8 cellular contexts compared by ENCODE assay signal in the genomic region with DNA sequence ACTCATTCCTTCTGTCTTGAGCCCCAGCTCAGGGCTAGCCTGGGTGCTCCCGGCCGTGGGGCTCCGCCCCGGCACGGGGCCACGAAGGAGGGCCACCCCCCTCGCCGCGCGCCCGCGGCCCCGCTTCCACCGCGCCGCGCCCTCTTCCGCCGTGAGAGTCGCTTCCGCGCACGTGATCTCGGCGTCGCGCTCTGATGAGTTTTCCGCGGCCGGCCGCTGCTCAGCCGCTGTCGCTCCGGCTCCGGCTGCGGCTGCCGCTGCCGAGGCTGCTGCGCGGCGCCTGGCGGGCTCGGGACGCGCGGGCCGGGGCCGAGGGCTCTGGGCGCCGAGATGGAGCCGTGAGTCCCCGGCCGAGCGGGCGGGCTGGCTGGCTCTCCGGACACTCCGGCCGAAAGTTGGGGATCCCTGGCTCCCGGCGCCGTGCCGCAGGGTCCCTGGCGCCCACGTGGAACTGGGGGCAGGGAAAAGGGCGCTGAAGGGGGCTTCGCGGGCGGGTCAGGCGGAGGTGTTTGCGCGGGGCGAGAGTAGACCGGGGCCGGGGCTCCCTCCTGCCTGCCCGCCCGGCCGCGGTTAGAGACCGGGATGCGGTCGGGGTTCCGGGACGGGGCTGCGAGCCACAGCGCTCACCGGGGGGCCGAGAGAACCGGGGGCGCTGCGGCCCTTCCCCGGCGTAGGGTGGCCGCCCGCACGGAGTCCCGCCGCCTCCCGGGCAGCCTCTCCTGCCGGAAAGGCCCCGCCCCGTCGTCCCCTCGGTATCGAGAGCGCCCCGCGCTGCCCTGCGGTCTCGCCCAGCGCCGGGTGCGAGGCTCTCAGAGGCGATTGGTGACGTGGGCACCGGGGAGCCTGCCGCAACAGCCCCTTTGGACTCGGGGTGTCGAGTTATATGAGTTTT. TPM values are rescaled to one million over a fixed set of nuclear protein-coding genes. Genes with fewer than 3 reads are reported as not detected.
DNase-seq lines count a peak whose midpoint lies in the region; ATAC-seq and TF ChIP-seq lines count a peak whose summit lies in the region.

A gene with protein sequence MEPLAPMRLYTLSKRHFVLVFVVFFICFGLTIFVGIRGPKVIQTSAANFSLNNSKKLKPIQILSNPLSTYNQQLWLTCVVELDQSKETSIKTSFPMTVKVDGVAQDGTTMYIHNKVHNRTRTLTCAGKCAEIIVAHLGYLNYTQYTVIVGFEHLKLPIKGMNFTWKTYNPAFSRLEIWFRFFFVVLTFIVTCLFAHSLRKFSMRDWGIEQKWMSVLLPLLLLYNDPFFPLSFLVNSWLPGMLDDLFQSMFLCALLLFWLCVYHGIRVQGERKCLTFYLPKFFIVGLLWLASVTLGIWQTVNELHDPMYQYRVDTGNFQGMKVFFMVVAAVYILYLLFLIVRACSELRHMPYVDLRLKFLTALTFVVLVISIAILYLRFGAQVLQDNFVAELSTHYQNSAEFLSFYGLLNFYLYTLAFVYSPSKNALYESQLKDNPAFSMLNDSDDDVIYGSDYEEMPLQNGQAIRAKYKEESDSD (plus strand): TSS at position 197 of the 892 bp plus-strand sequence. CDS start 134 bp downstream, at position 331.

- peak within 1 kb of the TSS; percentile 94 for H3K27ac Mint-ChIP-seq in activated T-cell treated with anti-CD3 and anti-CD28 coated beads, Interleukin-2, amount 50 U/mL, for 24 hours

- no peaks in the 10 kb centered on the region for H3K27me3 Mint-ChIP-seq in activated T-cell treated with anti-CD3 and anti-CD28 coated beads, Interleukin-2, amount 50 U/mL, for 24 hours

- ATAC-seq in PC-3, result peak; percentile 64

- no peak for TF ChIP-seq CTCF in GM20000 (IDR thresholded peaks at IDR 0.05; ENCODE audit: extremely low read depth, missing control alignments)
- TF ChIP-seq CTCF in PC-3 (conservative IDR thresholded peaks at IDR 0.05; ENCODE audit: low read depth, low read length), result no peak

- no peaks in the 10 kb centered on the region for H3F3A ChIP-seq in PC-3 (ENCODE audit: low read length, unreplicated experiment)

- H3K27ac ChIP-seq in PC-3 (ENCODE audit: low read length) (peak within 1 kb of the TSS; percentile 25; the same call in 1 of the 2 replicates), esophagus (ENCODE audit: low read depth in 2 of 2, low read length in 1 of 2) (peak within 1 kb of the TSS; percentile 89 to 91), muscle layer of duodenum (ENCODE audit: low read length) (peak within 1 kb of the TSS; percentile 77)

- no TSS peak for BruUV-seq in PC-3 (replicated peaks; lab: Mats Ljungman, UMichigan)

- no peaks in the 10 kb centered on the region for H3K36me3 ChIP-seq in PC-3 (ENCODE audit: low read depth, low read length)
- H3K36me3 ChIP-seq in esophagus (ENCODE audit: control insufficient read depth in 2 of 2, insufficient read depth in 2 of 2, low read length in 1 of 2), result peaks cover 0 to 2% of the 10 kb centered on the region in 2 donors
- H3K36me3 ChIP-seq in muscle layer of duodenum (ENCODE audit: control insufficient read depth in 1 of 2, insufficient read depth in 2 of 2, low read length in 2 of 2), result no peaks in the 10 kb centered on the region

- peaks cover 14% of the 10 kb centered on the region; the same call in 1 of the 2 replicates for H4K20me1 ChIP-seq in PC-3 (ENCODE audit: low read length)

- H2AFZ ChIP-seq in PC-3 (ENCODE audit: low read length), result peak within 1 kb of the TSS; percentile 94

- H3K79me2 ChIP-seq in PC-3 (ENCODE audit: low read length), result peaks cover 50% of the 10 kb centered on the region

- POLR2A ChIA-PET in PC-3 (lab: Charles Lee; ENCODE audit: unreplicated experiment), result no interaction called here

- peak; percentile 62 for DNase-seq in Caki2 (ENCODE audit: low read depth)
- DNase-seq in GM20000 (ENCODE audit: low spot score), result peak; percentile 95
- DNase-seq in HT1080 (ENCODE audit: low read depth), result peak; percentile 71
- DNase-seq in PC-3, result peak; percentile 82
- DNase-seq in activated T-cell treated with anti-CD3 and anti-CD28 coated beads, Interleukin-2, amount 50 U/mL, for 24 hours, result peak; percentile 91
- DNase-seq in stimulated activated CD8-positive, alpha-beta memory T cell treated with anti-CD3 and anti-CD28 coated beads, Interleukin-7, amount 100 ng/mL, for 4 hours (ENCODE audit: low read depth in 2 of 2), result peak; percentile 65 to 87

- intact Hi-C loops in PC-3 (cut with micrococcal nuclease), result no loop called here

- H3K9me3 Mint-ChIP-seq in activated T-cell treated with anti-CD3 and anti-CD28 coated beads, Interleukin-2, amount 50 U/mL, for 24 hours, result no peaks in the 10 kb centered on the region

- H3K4me3 ChIP-seq in PC-3 (ENCODE audit: low read length) (peak within 1 kb of the TSS; percentile 89), esophagus (ENCODE audit: low read depth in 1 of 2, low read length in 2 of 2) (peak within 1 kb of the TSS; percentile 93 to 96), muscle layer of duodenum (ENCODE audit: low read depth in 1 of 2, low read length in 2 of 2) (peak within 1 kb of the TSS; percentile 84 to 88)

- peaks cover 35% of the 10 kb centered on the region for H3K36me3 Mint-ChIP-seq in activated T-cell treated with anti-CD3 and anti-CD28 coated beads, Interleukin-2, amount 50 U/mL, for 24 hours (ENCODE audit: low read depth)

- WGBS in esophagus, 2 donors, result 0 to 1% methylated on average over 70 to 118 of the region's 118 CpGs

- H3K27me3 ChIP-seq in PC-3 (ENCODE audit: low read length) (no peaks in the 10 kb centered on the region), esophagus (ENCODE audit: control insufficient read depth in 1 of 2, insufficient read depth in 2 of 2, low read length in 2 of 2) (no peaks in the 10 kb centered on the region), muscle layer of duodenum (ENCODE audit: low read depth, low read length) (no peaks in the 10 kb centered on the region)

- in situ Hi-C loops in Caki2 (cut with HindIII; ENCODE audit: low pct_unique_long_range_greater_than_20kb, low sequenced_read_pairs), result no loop called here

- H3K9me3 ChIP-seq in PC-3 (ENCODE audit: low read length), result no peaks in the 10 kb centered on the region
- H3K9me3 ChIP-seq in esophagus (ENCODE audit: control insufficient read depth in 2 of 2, insufficient read depth in 1 of 2, low read depth in 1 of 2, low read length in 1 of 2), result no peaks in the 10 kb centered on the region
- no peaks in the 10 kb centered on the region for H3K9me3 ChIP-seq in muscle layer of duodenum (ENCODE audit: control insufficient read depth in 1 of 2, low read length in 2 of 2)

- H3K4me2 ChIP-seq in PC-3 (ENCODE audit: low read length), result peak within 1 kb of the TSS; percentile 87

- no peaks in the 10 kb centered on the region for H3K9me2 ChIP-seq in PC-3 (replicated peaks; ENCODE audit: low read length)

- CTCF ChIA-PET in PC-3 (lab: Charles Lee), result no interaction called here

- peak within 1 kb of the TSS; percentile 88 for H3K9ac ChIP-seq in PC-3 (ENCODE audit: low read length)

- peak within 1 kb of the TSS; percentile 96 for H3K4me3 Mint-ChIP-seq in activated T-cell treated with anti-CD3 and anti-CD28 coated beads, Interleukin-2, amount 50 U/mL, for 24 hours

- peaks cover 47% of the 10 kb centered on the region for H3K4me1 Mint-ChIP-seq in activated T-cell treated with anti-CD3 and anti-CD28 coated beads, Interleukin-2, amount 50 U/mL, for 24 hours (ENCODE audit: low read depth)

- H3K4me1 ChIP-seq in PC-3 (ENCODE audit: insufficient read depth, low read length) (peaks cover 33% of the 10 kb centered on the region), esophagus (ENCODE audit: control insufficient read depth in 2 of 2, insufficient read depth in 2 of 2, low read length in 1 of 2) (peaks cover 3 to 4% of the 10 kb centered on the region in 2 donors), muscle layer of duodenum (ENCODE audit: control insufficient read depth in 1 of 2, insufficient read depth in 2 of 2, low read length in 2 of 2) (peaks cover 6 to 13% of the 10 kb centered on the region in 2 donors)

RNA-seq across cellular contexts. Expression of the gene that starts here (rescaled TPM):
- total RNA-seq in Caki2 (2014; rRNA removed; shearing (Covaris generic); ENCODE audit: low replicate concordance), result 7.6 and 12.5 TPM in 2 replicates
- 23.7 and 24.1 TPM in 2 replicates for total RNA-seq in HT1080 (2014; rRNA removed; shearing (Covaris generic))
- 25.9 and 33.2 TPM in 2 replicates for polyA plus RNA-seq in HT1080 (2015; cell fraction: cytosol; rRNA removed)
- polyA plus RNA-seq in HT1080 (2015; cell fraction: nucleus; rRNA removed), result 33.3 and 35.1 TPM in 2 replicates
- 10.4 and 13.7 TPM in 2 replicates for total RNA-seq in PC-3 (2014; rRNA removed)
- polyA plus RNA-seq in esophagus, result 1 to 10 TPM; 7.9 to 9.3 TPM

Comparison
In these comparisons a context has a peak if more than half of its experiments do, and no peak if none do; other contexts are left out.
1. Peak in every context shown above with its lines: DNase-seq, ATAC-seq, H3K4me3 ChIP-seq and H3K27ac ChIP-seq.
2. H3K27ac ChIP-seq: peak in every context shown above with its lines; median percentile 90 in esophagus; 77 in muscle layer of duodenum; 25 in PC-3.